ENCODE assay signal across 11 cellular contexts in the genomic region with DNA sequence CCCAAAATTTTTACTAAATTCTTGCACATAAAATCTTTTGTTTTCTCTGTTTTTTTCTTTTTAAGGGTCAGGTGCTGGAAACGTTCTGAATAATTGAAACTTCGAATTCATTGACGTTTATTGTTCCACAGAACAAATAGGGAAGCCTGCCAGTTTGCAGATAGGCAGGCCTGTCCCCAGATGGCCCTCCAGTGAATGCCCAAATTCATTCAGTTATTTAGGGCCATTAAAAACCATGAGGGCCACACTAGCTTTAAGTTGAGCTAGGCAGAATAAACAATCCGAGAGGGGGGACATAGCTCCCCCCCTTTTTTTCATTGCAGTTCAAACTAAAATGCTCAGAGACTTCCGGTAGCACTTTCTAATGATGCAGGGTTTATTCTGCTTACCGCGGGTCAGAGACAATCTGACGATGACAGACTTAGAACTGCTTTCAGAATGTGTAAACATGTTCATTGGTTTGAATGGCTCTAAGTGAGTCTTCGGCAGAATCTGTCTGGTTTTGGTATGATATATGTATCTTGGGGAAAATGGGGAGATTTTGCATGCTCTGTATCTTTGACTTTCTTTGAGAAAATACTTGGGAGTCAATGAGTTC.
DNase-seq lines count a peak whose midpoint lies in the region; ATAC-seq lines count a peak whose summit lies in the region.
"Had no signal": no experiment of that assay in that cellular context is flagged by ENCODE, and none has a peak within 500 bp of the region (broad histone marks: within the 10 kb centered on the region; RNA-seq: fewer than 3 reads in every experiment).

No MANE protein-coding gene starts in this region.

- intact Hi-C loops in activated CD4-positive, alpha-beta T cell treated with anti-CD3 and anti-CD28 coated beads for 36 hours (cut with DNase I, micrococcal nuclease), result no loop called here

- H3K9me3 ChIP-seq in T-helper 17 cell (ENCODE audit: control insufficient read depth, low read length, poor library complexity, severe bottlenecking), result no peaks in the 10 kb centered on the region

- DNase-seq in activated CD4-positive, alpha-beta T cell treated with anti-CD3 and anti-CD28 coated beads for 36 hours, result no peak
- no peak for DNase-seq in activated CD4-positive, alpha-beta T cell treated with anti-CD3 and anti-CD28 coated beads, Interleukin-2, amount 10 ng/mL, durations not matched to agents 7 days and 5 days
- DNase-seq in T-helper 17 cell (no peak), immature natural killer cell (peak; percentile 62 to 69 (median 67)), OCI-M2 (lab: John Stamatoyannopoulos, UW; ENCODE audit: unreplicated experiment) (no peak), NCI-H748 treated with DMSO at 0.1 percent for 48 hours (lab: John Stamatoyannopoulos, UW) (no peak)
- DNase-seq in stimulated activated effector memory CD8-positive, alpha-beta T cell treated with anti-CD3 and anti-CD28 coated beads, Interleukin-12 subunit alpha, Interleukin-12 subunit beta, amount 100 ng/mL, for 72 hours (ENCODE audit: low spot score in 2 of 2), result no peak
- DNase-seq: activated CD4-positive, alpha-beta T cell treated with anti-CD3 and anti-CD28 coated beads, Interleukin-2, amount 50 U/mL, for 1 hour; GF-D8 had no signal

- no peak overlapping the region for H3K4me3 Mint-ChIP-seq in activated CD4-positive, alpha-beta T cell treated with anti-CD3 and anti-CD28 coated beads for 36 hours
- H3K4me3 Mint-ChIP-seq in activated CD4-positive, alpha-beta T cell treated with anti-CD3 and anti-CD28 coated beads, Interleukin-2, amount 10 ng/mL, durations not matched to agents 7 days and 5 days, result no peak overlapping the region
- H3K4me3 Mint-ChIP-seq in T-helper 17 cell, result peak overlapping the region; percentile 58
- H3K4me3 Mint-ChIP-seq in immature natural killer cell, result peak overlapping the region; percentile 51 to 76 (median 68)
- H3K4me3 Mint-ChIP-seq in stimulated activated effector memory CD8-positive, alpha-beta T cell treated with anti-CD3 and anti-CD28 coated beads, Interleukin-12 subunit alpha, Interleukin-12 subunit beta, amount 100 ng/mL, for 72 hours, result peak overlapping the region; percentile 59

- no peaks in the 10 kb centered on the region for H3K36me3 Mint-ChIP-seq in activated CD4-positive, alpha-beta T cell treated with anti-CD3 and anti-CD28 coated beads for 36 hours (ENCODE audit: low read depth)
- H3K36me3 Mint-ChIP-seq in activated CD4-positive, alpha-beta T cell treated with anti-CD3 and anti-CD28 coated beads, Interleukin-2, amount 10 ng/mL, durations not matched to agents 7 days and 5 days (ENCODE audit: low read depth), result no peaks in the 10 kb centered on the region
- peaks cover under 1% of the 10 kb centered on the region for H3K36me3 Mint-ChIP-seq in T-helper 17 cell (ENCODE audit: low read depth)
- H3K36me3 Mint-ChIP-seq in immature natural killer cell, result peaks cover 0 to 9% (median under 1%) of the 10 kb centered on the region in 3 donors
- H3K36me3 Mint-ChIP-seq in stimulated activated effector memory CD8-positive, alpha-beta T cell treated with anti-CD3 and anti-CD28 coated beads, Interleukin-12 subunit alpha, Interleukin-12 subunit beta, amount 100 ng/mL, for 72 hours, result peaks cover 3% of the 10 kb centered on the region

- CTCF ChIA-PET in activated CD4-positive, alpha-beta T cell treated with anti-CD3 and anti-CD28 coated beads for 36 hours (lab: Charles Lee), result interaction anchor here (1.6 kb wide), 1 partner anchor 130 kb away, joined by 3 read pairs; no protein-coding TSS in a partner anchor
- CTCF ChIA-PET in activated CD4-positive, alpha-beta T cell treated with anti-CD3 and anti-CD28 coated beads, Interleukin-2, amount 10 ng/mL, durations not matched to agents 7 days and 5 days (lab: Charles Lee), result no interaction called here

- H3K27ac Mint-ChIP-seq in activated CD4-positive, alpha-beta T cell treated with anti-CD3 and anti-CD28 coated beads for 36 hours, result no peak overlapping the region
- no peak overlapping the region for H3K27ac Mint-ChIP-seq in activated CD4-positive, alpha-beta T cell treated with anti-CD3 and anti-CD28 coated beads, Interleukin-2, amount 10 ng/mL, durations not matched to agents 7 days and 5 days
- H3K27ac Mint-ChIP-seq in T-helper 17 cell (peak overlapping the region; percentile 16), immature natural killer cell (peak overlapping the region; percentile 86 to 96 (median 91))
- H3K27ac Mint-ChIP-seq in stimulated activated effector memory CD8-positive, alpha-beta T cell treated with anti-CD3 and anti-CD28 coated beads, Interleukin-12 subunit alpha, Interleukin-12 subunit beta, amount 100 ng/mL, for 72 hours, result peak overlapping the region; percentile 6

- no peaks in the 10 kb centered on the region for H3K9me3 Mint-ChIP-seq in activated CD4-positive, alpha-beta T cell treated with anti-CD3 and anti-CD28 coated beads for 36 hours (ENCODE audit: low read depth)
- H3K9me3 Mint-ChIP-seq in activated CD4-positive, alpha-beta T cell treated with anti-CD3 and anti-CD28 coated beads, Interleukin-2, amount 10 ng/mL, durations not matched to agents 7 days and 5 days, result peaks cover 2% of the 10 kb centered on the region
- no peaks in the 10 kb centered on the region for H3K9me3 Mint-ChIP-seq in immature natural killer cell
- no peaks in the 10 kb centered on the region for H3K9me3 Mint-ChIP-seq in stimulated activated effector memory CD8-positive, alpha-beta T cell treated with anti-CD3 and anti-CD28 coated beads, Interleukin-12 subunit alpha, Interleukin-12 subunit beta, amount 100 ng/mL, for 72 hours

- no peaks in the 10 kb centered on the region for H3K27me3 Mint-ChIP-seq in activated CD4-positive, alpha-beta T cell treated with anti-CD3 and anti-CD28 coated beads for 36 hours
- H3K27me3 Mint-ChIP-seq in activated CD4-positive, alpha-beta T cell treated with anti-CD3 and anti-CD28 coated beads, Interleukin-2, amount 10 ng/mL, durations not matched to agents 7 days and 5 days, result peaks cover under 1% of the 10 kb centered on the region
- H3K27me3 Mint-ChIP-seq in T-helper 17 cell (no peaks in the 10 kb centered on the region), immature natural killer cell (ENCODE audit: low read depth in 3 of 3) (peaks cover 0 to 4% (median 2%) of the 10 kb centered on the region in 3 donors)

- peaks cover 19% of the 10 kb centered on the region for H3K4me1 Mint-ChIP-seq in activated CD4-positive, alpha-beta T cell treated with anti-CD3 and anti-CD28 coated beads for 36 hours
- peaks cover 24% of the 10 kb centered on the region for H3K4me1 Mint-ChIP-seq in activated CD4-positive, alpha-beta T cell treated with anti-CD3 and anti-CD28 coated beads, Interleukin-2, amount 10 ng/mL, durations not matched to agents 7 days and 5 days
- H3K4me1 Mint-ChIP-seq in T-helper 17 cell, result peaks cover 21% of the 10 kb centered on the region
- peaks cover 98 to 100% of the 10 kb centered on the region in 2 donors for H3K4me1 Mint-ChIP-seq in immature natural killer cell
- peaks cover 67% of the 10 kb centered on the region for H3K4me1 Mint-ChIP-seq in stimulated activated effector memory CD8-positive, alpha-beta T cell treated with anti-CD3 and anti-CD28 coated beads, Interleukin-12 subunit alpha, Interleukin-12 subunit beta, amount 100 ng/mL, for 72 hours

- POLR2A ChIA-PET in activated CD4-positive, alpha-beta T cell treated with anti-CD3 and anti-CD28 coated beads for 36 hours (lab: Charles Lee), result no interaction called here
- POLR2A ChIA-PET in activated CD4-positive, alpha-beta T cell treated with anti-CD3 and anti-CD28 coated beads, Interleukin-2, amount 10 ng/mL, durations not matched to agents 7 days and 5 days (lab: Charles Lee), result no interaction called here

- ATAC-seq in activated CD4-positive, alpha-beta T cell treated with anti-CD3 and anti-CD28 coated beads for 36 hours, result peak; percentile 89
- ATAC-seq in T-helper 17 cell (peak; percentile 51), HG02970 (IDR thresholded peaks at IDR 0.05; ENCODE audit: low FRiP score, unreplicated experiment) (no peak)
- ATAC-seq in stimulated activated effector memory CD8-positive, alpha-beta T cell treated with anti-CD3 and anti-CD28 coated beads, Interleukin-12 subunit alpha, Interleukin-12 subunit beta, amount 100 ng/mL, for 72 hours, result peak; percentile 94
- ATAC-seq: left lobe of liver had no signal

Comparison
In these comparisons a context has a peak if more than half of its experiments do, and no peak if none do; other contexts are left out.
1. DNase-seq: peak in immature natural killer cell (3 of 3); none in activated CD4-positive, alpha-beta T cell treated with anti-CD3 and anti-CD28 coated beads for 36 hours (single experiment), activated CD4-positive, alpha-beta T cell treated with anti-CD3 and anti-CD28 coated beads, Interleukin-2, amount 10 ng/mL, durations not matched to agents 7 days and 5 days (single experiment), T-helper 17 cell (0 of 3), stimulated activated effector memory CD8-positive, alpha-beta T cell treated with anti-CD3 and anti-CD28 coated beads, Interleukin-12 subunit alpha, Interleukin-12 subunit beta, amount 100 ng/mL, for 72 hours (0 of 2), OCI-M2 (single experiment) and NCI-H748 treated with DMSO at 0.1 percent for 48 hours (single experiment).
2. H3K27ac Mint-ChIP-seq: peak in T-helper 17 cell (single experiment), immature natural killer cell (6 of 6) and stimulated activated effector memory CD8-positive, alpha-beta T cell treated with anti-CD3 and anti-CD28 coated beads, Interleukin-12 subunit alpha, Interleukin-12 subunit beta, amount 100 ng/mL, for 72 hours (single experiment); none in activated CD4-positive, alpha-beta T cell treated with anti-CD3 and anti-CD28 coated beads for 36 hours (single experiment) and activated CD4-positive, alpha-beta T cell treated with anti-CD3 and anti-CD28 coated beads, Interleukin-2, amount 10 ng/mL, durations not matched to agents 7 days and 5 days (single experiment).
3. H3K4me3 Mint-ChIP-seq: peak in T-helper 17 cell (single experiment), immature natural killer cell (5 of 5) and stimulated activated effector memory CD8-positive, alpha-beta T cell treated with anti-CD3 and anti-CD28 coated beads, Interleukin-12 subunit alpha, Interleukin-12 subunit beta, amount 100 ng/mL, for 72 hours (single experiment); none in activated CD4-positive, alpha-beta T cell treated with anti-CD3 and anti-CD28 coated beads for 36 hours (single experiment) and activated CD4-positive, alpha-beta T cell treated with anti-CD3 and anti-CD28 coated beads, Interleukin-2, amount 10 ng/mL, durations not matched to agents 7 days and 5 days (single experiment).